29 cellular contexts compared by ENCODE assay signal in the genomic region with DNA sequence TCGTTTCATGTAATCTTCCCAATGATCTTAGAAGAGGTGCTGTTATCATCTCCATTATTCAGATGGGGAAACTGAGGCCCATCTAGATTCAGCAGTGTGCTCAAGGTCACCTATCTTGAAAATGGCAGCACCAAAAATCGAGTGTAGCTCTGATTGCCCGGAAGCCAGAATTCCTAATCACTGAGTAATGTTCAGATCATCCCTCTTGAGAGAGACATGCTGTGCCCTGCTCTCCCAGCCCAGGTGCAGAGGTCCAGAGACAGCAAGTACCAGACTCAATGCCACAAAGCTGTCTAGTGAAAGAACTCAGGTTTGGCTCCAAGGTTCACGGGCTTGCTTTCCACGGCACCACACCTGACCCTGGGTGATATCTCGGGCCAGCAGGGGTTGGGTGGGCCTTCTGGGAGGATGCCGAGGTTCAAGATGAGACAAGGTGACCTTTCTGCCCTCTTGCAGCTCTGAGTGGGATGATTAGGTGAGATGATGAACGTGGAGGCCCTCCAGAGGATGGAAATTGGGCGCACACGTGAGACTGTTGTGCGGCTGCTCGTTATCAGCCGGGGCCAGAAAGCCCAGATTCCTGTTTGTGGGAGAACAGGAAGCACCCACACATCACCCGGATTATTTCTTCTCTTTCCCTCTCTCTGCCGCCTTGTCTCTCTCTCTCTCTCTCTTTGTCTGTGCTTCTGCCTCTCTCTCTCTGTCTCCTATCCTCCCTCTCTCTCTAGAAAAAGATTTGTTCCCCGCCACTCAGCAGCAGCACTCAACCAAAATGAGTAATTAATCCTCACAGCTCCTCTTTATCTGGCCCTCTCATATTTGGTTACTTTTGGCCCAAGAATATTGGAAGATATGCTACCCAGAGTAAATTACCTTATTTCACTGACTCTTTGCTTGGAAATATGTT. TPM values are rescaled to one million over a fixed set of nuclear protein-coding genes. Genes with fewer than 3 reads are reported as not detected.
A peak's percentile ranks its signal among the peaks of the same experiment; 100 is the strongest.
DNase-seq lines count a peak whose midpoint lies in the region; ATAC-seq, FAIRE-seq and TF ChIP-seq lines count a peak whose summit lies in the region.
"Had no signal": no experiment of that assay in that cellular context is flagged by ENCODE, and none has a peak within 500 bp of the region (broad histone marks: within the 10 kb centered on the region; RNA-seq: fewer than 3 reads in every experiment).

No MANE protein-coding gene starts in this region.

- no peak for ATAC-seq in HG02571 (IDR thresholded peaks at IDR 0.05; ENCODE audit: unreplicated experiment)
- no peak for ATAC-seq in GM21515 (IDR thresholded peaks at IDR 0.05; ENCODE audit: unreplicated experiment)
- ATAC-seq: left cardiac atrium; natural killer cell treated with Interleukin-12 subunit alpha and Interleukin-12 subunit beta and Interleukin-15 and Interleukin-18, amount 100 ng/mL, for 72 hours; pancreas; upper lobe of right lung had no signal

- H3K4me3 ChIP-seq in bronchial epithelial cell (ENCODE audit: low read depth, low read length) = no peak overlapping the region
- H3K4me3 ChIP-seq: BLaER1 treated with 17β-estradiol and CSF1 and Interleukin-3, amounts not matched to agents 10 nM and 100 nM; pancreas; skin epidermis; suprapubic skin; upper lobe of right lung had no signal

- DNase-seq in ELR (ENCODE audit: low read depth) (peak; percentile 41), RWPE1 (ENCODE audit: low spot score) (peak; percentile 9), bronchial epithelial cell (ENCODE audit: low read depth) (peak; percentile 50), lung microvascular endothelial cell (ENCODE audit: low read depth in 2 of 2) (peak; percentile 15 to 32), NCI-H1105 treated with DMSO at 0.1 percent for 48 hours (lab: John Stamatoyannopoulos, UW) (no peak), OCI-M2 (lab: John Stamatoyannopoulos, UW; ENCODE audit: unreplicated experiment) (no peak)
- DNase-seq: activated CD4-positive, alpha-beta T cell treated with anti-CD3 and anti-CD28 coated beads, Interleukin-2, amount 50 U/mL, for 1 hour; activated CD4-positive, CD25-positive, alpha-beta regulatory T cell; activated effector memory CD4-positive, alpha-beta T cell treated with anti-CD3 and anti-CD28 coated beads, Interleukin-2, amount 50 U/mL, for 16 hours; activated T-cell treated with anti-CD3 and anti-CD28 coated beads, Interleukin-2, amount 50 U/mL, for 24 hours; COR-L47; DMS79 treated with DMSO at 0.1 percent for 48 hours; HCEC 1CT; hypothalamus; Karpas-422; left cardiac atrium; NCI-H1930; NCI-H526; pancreas; stimulated activated naive CD4-positive, alpha-beta T cell treated with Interleukin-2 at 50 U/mL for 16 hours; upper lobe of right lung had no signal

- no peak overlapping the region for H3K27ac ChIP-seq in RWPE1
- H3K27ac ChIP-seq: BLaER1 treated with 17β-estradiol and CSF1 and Interleukin-3, amounts not matched to agents 10 nM and 100 nM; pancreas; skin epidermis; suprapubic skin; upper lobe of right lung had no signal

- FAIRE-seq in bronchial epithelial cell (lab: Jason Lieb, UNC) = no peak
- FAIRE-seq: astrocyte, pancreas, RCC 7860 had no signal

- TF ChIP-seq CTCF in RWPE1 (conservative IDR thresholded peaks at IDR 0.05; ENCODE audit: low read depth) (no peak), bronchial epithelial cell (IDR thresholded peaks at IDR 0.05; ENCODE audit: insufficient read depth, low read length, severe bottlenecking) (no peak)

- H3K36me3 ChIP-seq in bronchial epithelial cell (ENCODE audit: control insufficient read depth, insufficient read depth, low read length) = no peaks in the 10 kb centered on the region
- H3K36me3 ChIP-seq: BLaER1 treated with 17β-estradiol and CSF1 and Interleukin-3, amounts not matched to agents 10 nM and 100 nM; pancreas; suprapubic skin; upper lobe of right lung had no signal

- CTCF ChIA-PET in RWPE1 (lab: Yijun Ruan, JAX) = no interaction called here

- POLR2A ChIA-PET in RWPE1 (lab: Yijun Ruan, JAX; ENCODE audit: low non-redundant PET) = no interaction called here

- peaks cover 3% of the 10 kb centered on the region for H3K27me3 ChIP-seq in bronchial epithelial cell (ENCODE audit: control insufficient read depth, insufficient read depth, low read length)
- H3K27me3 ChIP-seq: BLaER1 treated with 17β-estradiol and CSF1 and Interleukin-3, amounts not matched to agents 10 nM and 100 nM; pancreas had no signal

RNA-seq across cellular contexts. Expression of a gene that starts 19.0 kb away (rescaled TPM):
- total RNA-seq in bronchial epithelial cell (0.13 and 0.26 TPM in 2 replicates), lung microvascular endothelial cell (not detected in 2 replicates)

Comparison
In these comparisons a context has a peak if more than half of its experiments do, and no peak if none do; other contexts are left out.
1. DNase-seq: peak in ELR (single experiment), RWPE1 (single experiment), bronchial epithelial cell (single experiment) and lung microvascular endothelial cell (2 of 2); none in NCI-H1105 treated with DMSO at 0.1 percent for 48 hours (single experiment) and OCI-M2 (single experiment).